In the genomic region with DNA sequence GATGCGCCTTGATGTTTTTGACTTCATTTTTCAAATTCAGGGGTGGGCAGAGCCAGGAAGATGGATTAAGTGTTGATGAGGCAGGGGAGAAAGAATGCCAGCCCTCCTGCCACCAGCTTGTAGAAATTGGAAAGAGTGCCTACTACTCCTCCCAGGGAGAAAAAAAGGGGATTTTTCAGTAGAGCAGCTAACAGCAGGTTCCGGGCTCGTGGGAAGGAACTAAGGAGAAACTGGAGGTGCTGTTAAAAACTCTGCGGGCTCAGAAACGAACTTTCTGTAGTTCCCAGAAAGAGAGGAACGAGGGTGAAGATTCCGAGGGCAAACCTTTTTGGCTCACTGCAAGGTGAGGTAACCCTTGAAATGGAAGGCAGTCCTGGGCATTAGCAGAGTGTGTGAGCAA, we compare ENCODE assay signal across 1 cellular context.
TF ChIP-seq lines count a peak whose summit lies in the region.

No MANE protein-coding gene starts in this region.

TF ChIP-seq in WTC11, 78 proteins besides CTCF, POLR2A, EP300 and RAD21:
- TF ChIP-seq, protein P1, sequence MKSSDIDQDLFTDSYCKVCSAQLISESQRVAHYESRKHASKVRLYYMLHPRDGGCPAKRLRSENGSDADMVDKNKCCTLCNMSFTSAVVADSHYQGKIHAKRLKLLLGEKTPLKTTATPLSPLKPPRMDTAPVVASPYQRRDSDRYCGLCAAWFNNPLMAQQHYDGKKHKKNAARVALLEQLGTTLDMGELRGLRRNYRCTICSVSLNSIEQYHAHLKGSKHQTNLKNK (CRISPR knock-in tag; IDR thresholded peaks at IDR 0.05) = no peak
- TF ChIP-seq NR2C2 (CRISPR knock-in tag; IDR thresholded peaks at IDR 0.05) (no peak), MXD4 (CRISPR knock-in tag; IDR thresholded peaks at IDR 0.05; ENCODE audit: borderline replicate concordance) (no peak), NFE2L1 (CRISPR knock-in tag; IDR thresholded peaks at IDR 0.05) (no peak), JAZF1 (CRISPR knock-in tag; IDR thresholded peaks at IDR 0.05) (no peak), RELA (CRISPR knock-in tag; IDR thresholded peaks at IDR 0.05; ENCODE audit: borderline replicate concordance) (no peak), SOX15 (CRISPR knock-in tag; IDR thresholded peaks at IDR 0.05) (no peak), ELF4 (CRISPR knock-in tag; IDR thresholded peaks at IDR 0.05; ENCODE audit: low read depth) (no peak), OVOL2 (CRISPR knock-in tag; IDR thresholded peaks at IDR 0.05; ENCODE audit: borderline replicate concordance) (no peak), TEAD4 (CRISPR knock-in tag; IDR thresholded peaks at IDR 0.05) (no peak), TCF7 (CRISPR knock-in tag; IDR thresholded peaks at IDR 0.05; ENCODE audit: low read depth) (no peak), ZNF121 (CRISPR knock-in tag; IDR thresholded peaks at IDR 0.05) (no peak), ZNF396 (CRISPR knock-in tag; IDR thresholded peaks at IDR 0.05; ENCODE audit: borderline replicate concordance) (no peak), ZNF263 (CRISPR knock-in tag; IDR thresholded peaks at IDR 0.05; ENCODE audit: low read depth) (no peak)
- TF ChIP-seq, protein P2, sequence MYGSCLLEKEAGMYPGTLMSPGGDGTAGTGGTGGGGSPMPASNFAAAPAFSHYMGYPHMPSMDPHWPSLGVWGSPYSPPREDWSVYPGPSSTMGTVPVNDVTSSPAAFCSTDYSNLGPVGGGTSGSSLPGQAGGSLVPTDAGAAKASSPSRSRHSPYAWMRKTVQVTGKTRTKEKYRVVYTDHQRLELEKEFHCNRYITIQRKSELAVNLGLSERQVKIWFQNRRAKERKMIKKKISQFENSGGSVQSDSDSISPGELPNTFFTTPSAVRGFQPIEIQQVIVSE (CRISPR knock-in tag; IDR thresholded peaks at IDR 0.05; ENCODE audit: borderline replicate concordance) = no peak
- TF ChIP-seq, protein P3, sequence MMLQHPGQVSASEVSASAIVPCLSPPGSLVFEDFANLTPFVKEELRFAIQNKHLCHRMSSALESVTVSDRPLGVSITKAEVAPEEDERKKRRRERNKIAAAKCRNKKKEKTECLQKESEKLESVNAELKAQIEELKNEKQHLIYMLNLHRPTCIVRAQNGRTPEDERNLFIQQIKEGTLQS (CRISPR knock-in tag; conservative IDR thresholded peaks at IDR 0.05) = no peak
- TF ChIP-seq, protein P4, sequence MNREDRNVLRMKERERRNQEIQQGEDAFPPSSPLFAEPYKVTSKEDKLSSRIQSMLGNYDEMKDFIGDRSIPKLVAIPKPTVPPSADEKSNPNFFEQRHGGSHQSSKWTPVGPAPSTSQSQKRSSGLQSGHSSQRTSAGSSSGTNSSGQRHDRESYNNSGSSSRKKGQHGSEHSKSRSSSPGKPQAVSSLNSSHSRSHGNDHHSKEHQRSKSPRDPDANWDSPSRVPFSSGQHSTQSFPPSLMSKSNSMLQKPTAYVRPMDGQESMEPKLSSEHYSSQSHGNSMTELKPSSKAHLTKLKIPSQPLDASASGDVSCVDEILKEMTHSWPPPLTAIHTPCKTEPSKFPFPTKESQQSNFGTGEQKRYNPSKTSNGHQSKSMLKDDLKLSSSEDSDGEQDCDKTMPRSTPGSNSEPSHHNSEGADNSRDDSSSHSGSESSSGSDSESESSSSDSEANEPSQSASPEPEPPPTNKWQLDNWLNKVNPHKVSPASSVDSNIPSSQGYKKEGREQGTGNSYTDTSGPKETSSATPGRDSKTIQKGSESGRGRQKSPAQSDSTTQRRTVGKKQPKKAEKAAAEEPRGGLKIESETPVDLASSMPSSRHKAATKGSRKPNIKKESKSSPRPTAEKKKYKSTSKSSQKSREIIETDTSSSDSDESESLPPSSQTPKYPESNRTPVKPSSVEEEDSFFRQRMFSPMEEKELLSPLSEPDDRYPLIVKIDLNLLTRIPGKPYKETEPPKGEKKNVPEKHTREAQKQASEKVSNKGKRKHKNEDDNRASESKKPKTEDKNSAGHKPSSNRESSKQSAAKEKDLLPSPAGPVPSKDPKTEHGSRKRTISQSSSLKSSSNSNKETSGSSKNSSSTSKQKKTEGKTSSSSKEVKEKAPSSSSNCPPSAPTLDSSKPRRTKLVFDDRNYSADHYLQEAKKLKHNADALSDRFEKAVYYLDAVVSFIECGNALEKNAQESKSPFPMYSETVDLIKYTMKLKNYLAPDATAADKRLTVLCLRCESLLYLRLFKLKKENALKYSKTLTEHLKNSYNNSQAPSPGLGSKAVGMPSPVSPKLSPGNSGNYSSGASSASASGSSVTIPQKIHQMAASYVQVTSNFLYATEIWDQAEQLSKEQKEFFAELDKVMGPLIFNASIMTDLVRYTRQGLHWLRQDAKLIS (CRISPR knock-in tag; IDR thresholded peaks at IDR 0.05; ENCODE audit: borderline replicate concordance) = no peak
- TF ChIP-seq, protein P5, sequence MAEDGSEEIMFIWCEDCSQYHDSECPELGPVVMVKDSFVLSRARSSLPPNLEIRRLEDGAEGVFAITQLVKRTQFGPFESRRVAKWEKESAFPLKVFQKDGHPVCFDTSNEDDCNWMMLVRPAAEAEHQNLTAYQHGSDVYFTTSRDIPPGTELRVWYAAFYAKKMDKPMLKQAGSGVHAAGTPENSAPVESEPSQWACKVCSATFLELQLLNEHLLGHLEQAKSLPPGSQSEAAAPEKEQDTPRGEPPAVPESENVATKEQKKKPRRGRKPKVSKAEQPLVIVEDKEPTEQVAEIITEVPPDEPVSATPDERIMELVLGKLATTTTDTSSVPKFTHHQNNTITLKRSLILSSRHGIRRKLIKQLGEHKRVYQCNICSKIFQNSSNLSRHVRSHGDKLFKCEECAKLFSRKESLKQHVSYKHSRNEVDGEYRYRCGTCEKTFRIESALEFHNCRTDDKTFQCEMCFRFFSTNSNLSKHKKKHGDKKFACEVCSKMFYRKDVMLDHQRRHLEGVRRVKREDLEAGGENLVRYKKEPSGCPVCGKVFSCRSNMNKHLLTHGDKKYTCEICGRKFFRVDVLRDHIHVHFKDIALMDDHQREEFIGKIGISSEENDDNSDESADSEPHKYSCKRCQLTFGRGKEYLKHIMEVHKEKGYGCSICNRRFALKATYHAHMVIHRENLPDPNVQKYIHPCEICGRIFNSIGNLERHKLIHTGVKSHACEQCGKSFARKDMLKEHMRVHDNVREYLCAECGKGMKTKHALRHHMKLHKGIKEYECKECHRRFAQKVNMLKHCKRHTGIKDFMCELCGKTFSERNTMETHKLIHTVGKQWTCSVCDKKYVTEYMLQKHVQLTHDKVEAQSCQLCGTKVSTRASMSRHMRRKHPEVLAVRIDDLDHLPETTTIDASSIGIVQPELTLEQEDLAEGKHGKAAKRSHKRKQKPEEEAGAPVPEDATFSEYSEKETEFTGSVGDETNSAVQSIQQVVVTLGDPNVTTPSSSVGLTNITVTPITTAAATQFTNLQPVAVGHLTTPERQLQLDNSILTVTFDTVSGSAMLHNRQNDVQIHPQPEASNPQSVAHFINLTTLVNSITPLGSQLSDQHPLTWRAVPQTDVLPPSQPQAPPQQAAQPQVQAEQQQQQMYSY (CRISPR knock-in tag; IDR thresholded peaks at IDR 0.05) = no peak
- TF ChIP-seq, protein P6, sequence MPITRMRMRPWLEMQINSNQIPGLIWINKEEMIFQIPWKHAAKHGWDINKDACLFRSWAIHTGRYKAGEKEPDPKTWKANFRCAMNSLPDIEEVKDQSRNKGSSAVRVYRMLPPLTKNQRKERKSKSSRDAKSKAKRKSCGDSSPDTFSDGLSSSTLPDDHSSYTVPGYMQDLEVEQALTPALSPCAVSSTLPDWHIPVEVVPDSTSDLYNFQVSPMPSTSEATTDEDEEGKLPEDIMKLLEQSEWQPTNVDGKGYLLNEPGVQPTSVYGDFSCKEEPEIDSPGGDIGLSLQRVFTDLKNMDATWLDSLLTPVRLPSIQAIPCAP (CRISPR knock-in tag; IDR thresholded peaks at IDR 0.05) = no peak
- TF ChIP-seq, protein P7, sequence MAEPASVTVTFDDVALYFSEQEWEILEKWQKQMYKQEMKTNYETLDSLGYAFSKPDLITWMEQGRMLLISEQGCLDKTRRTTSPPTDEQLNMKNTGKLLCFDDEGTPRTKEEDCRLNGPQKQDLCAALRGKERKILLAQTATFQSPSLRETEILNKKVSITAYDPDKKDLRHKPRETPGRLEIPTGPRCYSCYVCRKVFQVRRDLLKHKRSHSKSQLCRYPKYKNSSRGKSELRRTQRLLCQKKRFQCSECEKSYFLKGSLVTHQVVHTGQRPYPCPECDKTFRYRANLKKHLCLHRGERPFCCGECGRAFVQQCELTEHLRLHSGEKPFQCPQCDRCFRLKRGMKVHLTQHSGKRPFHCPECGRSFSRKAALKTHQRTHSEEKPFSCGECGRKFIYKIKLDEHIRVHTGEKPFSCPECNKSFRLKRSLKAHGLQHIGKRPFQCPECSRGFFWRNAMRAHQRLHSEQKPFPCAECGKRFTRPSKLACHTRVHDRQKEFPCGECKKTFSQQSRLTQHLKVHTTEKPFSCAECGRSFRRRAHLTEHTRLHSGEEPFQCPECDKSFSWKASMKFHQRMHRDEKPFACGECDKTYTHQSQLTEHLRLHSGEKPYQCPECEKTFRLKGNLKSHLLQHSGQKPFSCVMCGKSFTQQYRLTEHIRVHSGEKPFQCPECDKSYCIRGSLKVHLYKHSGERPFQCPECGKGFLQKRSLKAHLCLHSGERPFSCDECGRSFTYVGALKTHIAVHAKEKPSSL (CRISPR knock-in tag; conservative IDR thresholded peaks at IDR 0.05) = no peak
